ENCODE assay signal across 7 cellular contexts in genomic region chr1:161444725-161445124, GRCh38.
A peak's percentile ranks its signal among the peaks of the same experiment; 100 is the strongest.
DNase-seq lines count a peak whose midpoint lies in the region; ATAC-seq, FAIRE-seq and TF ChIP-seq lines count a peak whose summit lies in the region.
"Not testable (repeated sequence)": the region's sequence is repeated elsewhere in the genome, so short reads cannot be mapped to it uniquely, and the experiment has no call there.

No MANE protein-coding gene starts in this region.

- 28% methylated on average over 9 of the region's 18 CpGs for WGBS in K562 (ENCODE audit: insufficient coverage, low coverage, missing lambda C conversion rate)
- WGBS in stomach, 5 donors, result 74 to 85% (median 79%) methylated on average over 11 to 14 of the region's 18 CpGs

- not testable (repeated sequence) for H3K9ac ChIP-seq in K562 (ENCODE audit: insufficient read depth in 1 of 2, low read depth in 2 of 2, low read length in 2 of 2)

- H3K36me3 ChIP-seq in WERI-Rb-1; K562 (ENCODE audit: control insufficient read depth, insufficient read depth, low read length); stomach: not testable (repeated sequence)

- not testable (repeated sequence) for H3K9me3 Mint-ChIP-seq in activated T-cell treated with anti-CD3 and anti-CD28 coated beads, Interleukin-2, amount 50 U/mL, for 24 hours

- TF ChIP-seq POLR2A in K562 (conservative IDR thresholded peaks at IDR 0.05); stomach (IDR thresholded peaks at IDR 0.05): not testable (repeated sequence)

- not testable (repeated sequence) for H3K79me2 ChIP-seq in K562 (ENCODE audit: control insufficient read depth, insufficient read depth, low read length)

- DNase-seq in WERI-Rb-1 (peak; percentile 41), left cardiac atrium (peak; percentile 32), mesenteric fat pad (ENCODE audit: low spot score) (peak; percentile 97), posterior vena cava (ENCODE audit: low spot score) (peak; percentile 87), stomach (peak; percentile 40)
- peak; percentile 64 for DNase-seq in activated T-cell treated with anti-CD3 and anti-CD28 coated beads, Interleukin-2, amount 50 U/mL, for 24 hours
- DNase-seq in K562 (ENCODE audit: extremely low read depth in 1 of 4, low spot score in 3 of 4), result not testable (repeated sequence)

- FAIRE-seq in K562 (lab: Jason Lieb, UNC), result not testable (repeated sequence)

- in situ Hi-C loops in K562 (cut with MboI), result not testable (repeated sequence)

- POLR2A ChIA-PET in K562 (lab: Yijun Ruan, JAX), result not testable (repeated sequence)

- not testable (repeated sequence) for H2AFZ ChIP-seq in K562 (ENCODE audit: low read depth, low read length)

- not testable (repeated sequence) for H3K36me3 Mint-ChIP-seq in activated T-cell treated with anti-CD3 and anti-CD28 coated beads, Interleukin-2, amount 50 U/mL, for 24 hours (ENCODE audit: low read depth)

- not testable (repeated sequence) for TF ChIP-seq EP300 in K562 (IDR thresholded peaks at IDR 0.05; ENCODE audit: low read length); stomach (IDR thresholded peaks at IDR 0.05)

- not testable (repeated sequence) for H4K20me1 ChIP-seq in K562 (replicated peaks; ENCODE audit: control insufficient read depth, insufficient read depth, low read length)

- not testable (repeated sequence) for TF ChIP-seq CTCF in WERI-Rb-1 (IDR thresholded peaks at IDR 0.05; ENCODE audit: low read depth, low read length); K562 (IDR thresholded peaks at IDR 0.05 in 2 of 3, conservative IDR thresholded peaks at IDR 0.05 in 1 of 3; ENCODE audit: insufficient read depth in 2 of 3, low read depth in 1 of 3, low read length in 3 of 3); stomach (IDR thresholded peaks at IDR 0.05)

- CTCF ChIA-PET in K562 (lab: Yijun Ruan, JAX; ENCODE audit: low intra/inter-chr PET ratio), result not testable (repeated sequence)

- not testable (repeated sequence) for H3K4me2 ChIP-seq in K562 (ENCODE audit: insufficient read depth, low read length)

- not testable (repeated sequence) for H3K4me3 ChIP-seq in WERI-Rb-1 (ENCODE audit: low read depth, low read length); K562; stomach

- not testable (repeated sequence) for H3K27me3 ChIP-seq in WERI-Rb-1 (ENCODE audit: insufficient read depth, low read depth, severe bottlenecking); K562 (ENCODE audit: control insufficient read depth in 2 of 2, insufficient read depth in 2 of 2, low read length in 2 of 2)
- peaks cover 3 to 18% (median 11%) of the 10 kb centered on the region in 3 donors for H3K27me3 ChIP-seq in stomach

- not testable (repeated sequence) for H3K4me1 Mint-ChIP-seq in activated T-cell treated with anti-CD3 and anti-CD28 coated beads, Interleukin-2, amount 50 U/mL, for 24 hours (ENCODE audit: low read depth)

- H3K27me3 Mint-ChIP-seq in activated T-cell treated with anti-CD3 and anti-CD28 coated beads, Interleukin-2, amount 50 U/mL, for 24 hours, result not testable (repeated sequence)

- H3K9me1 ChIP-seq in K562 (ENCODE audit: control insufficient read depth, insufficient read depth, low read length), result not testable (repeated sequence)

- H3K9me3 ChIP-seq in WERI-Rb-1 (ENCODE audit: severe bottlenecking); K562 (replicated peaks; ENCODE audit: control insufficient read depth, insufficient read depth, low read depth, low read length); stomach: not testable (repeated sequence)

- not testable (repeated sequence) for H3K4me3 Mint-ChIP-seq in activated T-cell treated with anti-CD3 and anti-CD28 coated beads, Interleukin-2, amount 50 U/mL, for 24 hours

- peaks cover 2 to 13% of the 10 kb centered on the region in 2 experiments; a peak in 4 of 5 replicates for H3K4me1 ChIP-seq in K562 (replicated peaks in 1 of 2; ENCODE audit: control insufficient read depth in 2 of 2, insufficient read depth in 2 of 2, low read length in 2 of 2)
- not testable (repeated sequence) for H3K4me1 ChIP-seq in stomach

- H3K27ac Mint-ChIP-seq in activated T-cell treated with anti-CD3 and anti-CD28 coated beads, Interleukin-2, amount 50 U/mL, for 24 hours, result not testable (repeated sequence)

- TF ChIP-seq RAD21 in K562 (CRISPR knock-in tag; conservative IDR thresholded peaks at IDR 0.05 in 1 of 2, IDR thresholded peaks at IDR 0.05 in 1 of 2), result not testable (repeated sequence)

- intact Hi-C loops in K562 (cut with micrococcal nuclease), result loop anchor here (10.0 kb wide), 1 partner anchor 130 kb away; the partner anchor contains the start of gene SDHC
- intact Hi-C loops in left cardiac atrium (cut with DNase I); posterior vena cava (cut with DNase I); stomach (cut with DNase I; ENCODE audit: low total_unique reads): not testable (repeated sequence)

- H3K27ac ChIP-seq in WERI-Rb-1; K562 (ENCODE audit: extremely low read depth, low read depth, low read length); stomach: not testable (repeated sequence)

- not testable (repeated sequence) for BruUV-seq in K562 (replicated peaks; lab: Mats Ljungman, UMichigan)

- not testable (repeated sequence) for ATAC-seq in K562
- peak; percentile 7 to 15 for ATAC-seq in left cardiac atrium

TF ChIP-seq in K562, 482 proteins besides CTCF, POLR2A, EP300 and RAD21:
- peak; percentile 10; the same call in 1 of the 2 replicates for TF ChIP-seq ZNF184 (CRISPR knock-in tag; IDR thresholded peaks at IDR 0.05)
